In the genomic region with DNA sequence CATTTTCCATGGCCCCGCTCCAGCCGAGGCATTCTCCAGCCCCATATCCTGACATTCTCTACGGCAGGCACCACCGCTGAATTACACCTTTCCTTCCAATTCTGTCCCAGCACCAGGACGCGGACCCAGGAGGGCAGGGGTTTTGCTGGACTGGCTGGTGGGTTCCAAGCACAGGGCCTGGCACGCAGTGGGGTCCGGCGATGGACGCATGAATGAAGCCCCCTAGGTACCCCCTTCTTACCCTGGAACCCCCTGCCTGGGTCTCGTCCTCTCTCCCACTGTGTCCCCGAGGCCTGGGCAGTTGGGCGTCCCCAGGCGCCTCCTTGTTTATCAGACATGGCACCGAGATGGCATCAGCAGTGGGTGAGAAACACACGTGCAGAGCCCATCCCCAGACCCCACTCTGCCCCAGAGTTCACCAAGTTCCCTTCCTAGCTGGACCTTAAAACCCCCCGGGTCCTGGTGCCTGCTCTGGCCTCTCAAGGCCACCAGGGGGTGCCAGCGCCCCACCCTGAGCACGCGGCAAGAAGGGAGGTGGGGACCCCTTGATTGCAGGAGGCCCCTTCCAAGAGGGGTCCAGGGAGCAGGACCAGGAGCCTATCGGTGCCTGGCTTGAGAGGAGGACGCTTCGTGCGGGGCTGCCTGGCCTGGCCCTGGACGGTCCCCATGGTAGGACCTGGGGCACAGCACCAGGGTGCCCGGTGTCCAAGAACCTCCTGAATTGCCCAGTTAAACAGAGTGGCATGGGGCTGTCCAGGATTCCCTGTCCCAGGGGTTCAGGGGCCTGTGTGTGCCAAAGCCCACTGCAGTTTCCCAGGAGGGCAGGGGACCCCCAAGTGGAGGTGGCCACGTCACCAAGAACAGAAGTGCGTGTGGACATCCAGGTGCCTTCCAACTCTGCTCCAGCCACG, we compare ENCODE assay signal across 8 cellular contexts. TPM values are rescaled to one million over a fixed set of nuclear protein-coding genes. Genes with fewer than 3 reads are reported as not detected.
DNase-seq lines count a peak whose midpoint lies in the region; ATAC-seq and TF ChIP-seq lines count a peak whose summit lies in the region.

No MANE protein-coding gene starts in this region.

- peak; percentile 97 for TF ChIP-seq CTCF in glutamatergic neuron (IDR thresholded peaks at IDR 0.05; ENCODE audit: partially characterized antibody, unreplicated experiment)

- H3K4me1 Mint-ChIP-seq in glutamatergic neuron (ENCODE audit: low read depth, unreplicated experiment): no peaks in the 10 kb centered on the region

- H3K9me3 Mint-ChIP-seq in glutamatergic neuron (ENCODE audit: unreplicated experiment): peaks cover 2% of the 10 kb centered on the region

- no peaks in the 10 kb centered on the region for H3K36me3 Mint-ChIP-seq in glutamatergic neuron (ENCODE audit: unreplicated experiment)

- H3K4me3 Mint-ChIP-seq in glutamatergic neuron (ENCODE audit: unreplicated experiment): no peak overlapping the region

- H3K27ac Mint-ChIP-seq in glutamatergic neuron (ENCODE audit: unreplicated experiment): no peak overlapping the region

- ATAC-seq in GM18870 (IDR thresholded peaks at IDR 0.05; ENCODE audit: unreplicated experiment) (no peak), GM18868 (IDR thresholded peaks at IDR 0.05; ENCODE audit: unreplicated experiment) (no peak), HG03432 (IDR thresholded peaks at IDR 0.05; ENCODE audit: unreplicated experiment) (no peak)

- H3K27me3 Mint-ChIP-seq in glutamatergic neuron (ENCODE audit: unreplicated experiment): peaks cover under 1% of the 10 kb centered on the region

- DNase-seq in GM03348 (ENCODE audit: low spot score) (peak; percentile 82), LHCN-M2 (ENCODE audit: low read depth) (peak; percentile 4), activated T-cell treated with anti-CD3 and anti-CD28 coated beads for 48 hours (ENCODE audit: low read depth) (peak; percentile 30), glutamatergic neuron (peak; percentile 63)
- peak; percentile 38 for DNase-seq in stimulated activated CD4-positive, alpha-beta T cell treated with anti-CD3 and anti-CD28 coated beads, Interleukin-12 subunit alpha, Interleukin-12 subunit beta, amount 100 ng/mL, for 4 hours

RNA-seq across cellular contexts. Expression of gene MEGF6, which starts 46.1 kb away (rescaled TPM):
- total RNA-seq in LHCN-M2 (2014; rRNA removed): 0.11 and 0.26 TPM in 2 replicates
- polyA plus RNA-seq in LHCN-M2 (2012): 4.6 TPM
- 64.7 TPM for total RNA-seq in glutamatergic neuron (ENCODE audit: unreplicated experiment)

RNA-seq across cellular contexts. Expression of gene TPRG1L, which starts 59.6 kb away (rescaled TPM):
- total RNA-seq in LHCN-M2 (2014; rRNA removed) (12.4 and 19.6 TPM in 2 replicates), glutamatergic neuron (ENCODE audit: unreplicated experiment) (43.1 TPM)
- polyA plus RNA-seq in LHCN-M2 (2012): 45.1 TPM

Comparison
In these comparisons a context has a peak if more than half of its experiments do, and no peak if none do; other contexts are left out.
1. DNase-seq: peak in every context shown above with its lines; median percentile 82 in GM03348; 63 in glutamatergic neuron; 38 in stimulated activated CD4-positive, alpha-beta T cell treated with anti-CD3 and anti-CD28 coated beads, Interleukin-12 subunit alpha, Interleukin-12 subunit beta, amount 100 ng/mL, for 4 hours; 30 in activated T-cell treated with anti-CD3 and anti-CD28 coated beads for 48 hours; 4 in LHCN-M2.
2. RNA of gene MEGF6, which starts 46.1 kb away (total RNA-seq): 64.7 TPM in glutamatergic neuron (single experiment); 0.11 to 0.26 TPM in LHCN-M2; every median in the first group is over 10 times any median in the second.